ENCODE assay signal across 1 cellular context in the genomic region with DNA sequence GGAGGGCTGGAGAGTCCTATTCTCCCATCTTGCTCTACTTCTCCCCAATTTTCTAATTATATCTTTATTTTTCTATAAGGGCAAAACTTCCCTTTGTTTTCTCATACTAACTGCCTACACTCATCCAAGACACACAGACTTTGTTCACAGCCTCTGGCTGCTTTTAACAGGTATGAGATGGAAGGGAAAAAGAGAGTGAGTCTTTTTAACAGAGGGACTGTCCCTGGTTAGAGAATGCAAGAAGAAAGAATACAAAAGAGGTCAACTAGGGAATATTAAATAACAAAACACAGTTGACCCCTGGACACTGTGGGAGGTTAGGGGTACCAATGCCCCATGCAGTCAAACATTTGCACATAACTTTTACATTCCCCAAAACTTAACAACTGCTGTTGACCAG.
TF ChIP-seq lines count a peak whose summit lies in the region.

No MANE protein-coding gene starts in this region.

TF ChIP-seq in H1, 55 proteins besides CTCF, POLR2A, EP300 and RAD21:
- TF ChIP-seq YY1 (IDR thresholded peaks at IDR 0.05; ENCODE audit: low read depth, low read length) (no peak), PHF8 (conservative IDR thresholded peaks at IDR 0.05; ENCODE audit: low read depth, low read length) (no peak), RBBP5 (IDR thresholded peaks at IDR 0.05; ENCODE audit: borderline replicate concordance, low read depth, low read length) (no peak), KDM1A (IDR thresholded peaks at IDR 0.05; ENCODE audit: borderline replicate concordance, low read length) (no peak)
- TF ChIP-seq, protein P1, sequence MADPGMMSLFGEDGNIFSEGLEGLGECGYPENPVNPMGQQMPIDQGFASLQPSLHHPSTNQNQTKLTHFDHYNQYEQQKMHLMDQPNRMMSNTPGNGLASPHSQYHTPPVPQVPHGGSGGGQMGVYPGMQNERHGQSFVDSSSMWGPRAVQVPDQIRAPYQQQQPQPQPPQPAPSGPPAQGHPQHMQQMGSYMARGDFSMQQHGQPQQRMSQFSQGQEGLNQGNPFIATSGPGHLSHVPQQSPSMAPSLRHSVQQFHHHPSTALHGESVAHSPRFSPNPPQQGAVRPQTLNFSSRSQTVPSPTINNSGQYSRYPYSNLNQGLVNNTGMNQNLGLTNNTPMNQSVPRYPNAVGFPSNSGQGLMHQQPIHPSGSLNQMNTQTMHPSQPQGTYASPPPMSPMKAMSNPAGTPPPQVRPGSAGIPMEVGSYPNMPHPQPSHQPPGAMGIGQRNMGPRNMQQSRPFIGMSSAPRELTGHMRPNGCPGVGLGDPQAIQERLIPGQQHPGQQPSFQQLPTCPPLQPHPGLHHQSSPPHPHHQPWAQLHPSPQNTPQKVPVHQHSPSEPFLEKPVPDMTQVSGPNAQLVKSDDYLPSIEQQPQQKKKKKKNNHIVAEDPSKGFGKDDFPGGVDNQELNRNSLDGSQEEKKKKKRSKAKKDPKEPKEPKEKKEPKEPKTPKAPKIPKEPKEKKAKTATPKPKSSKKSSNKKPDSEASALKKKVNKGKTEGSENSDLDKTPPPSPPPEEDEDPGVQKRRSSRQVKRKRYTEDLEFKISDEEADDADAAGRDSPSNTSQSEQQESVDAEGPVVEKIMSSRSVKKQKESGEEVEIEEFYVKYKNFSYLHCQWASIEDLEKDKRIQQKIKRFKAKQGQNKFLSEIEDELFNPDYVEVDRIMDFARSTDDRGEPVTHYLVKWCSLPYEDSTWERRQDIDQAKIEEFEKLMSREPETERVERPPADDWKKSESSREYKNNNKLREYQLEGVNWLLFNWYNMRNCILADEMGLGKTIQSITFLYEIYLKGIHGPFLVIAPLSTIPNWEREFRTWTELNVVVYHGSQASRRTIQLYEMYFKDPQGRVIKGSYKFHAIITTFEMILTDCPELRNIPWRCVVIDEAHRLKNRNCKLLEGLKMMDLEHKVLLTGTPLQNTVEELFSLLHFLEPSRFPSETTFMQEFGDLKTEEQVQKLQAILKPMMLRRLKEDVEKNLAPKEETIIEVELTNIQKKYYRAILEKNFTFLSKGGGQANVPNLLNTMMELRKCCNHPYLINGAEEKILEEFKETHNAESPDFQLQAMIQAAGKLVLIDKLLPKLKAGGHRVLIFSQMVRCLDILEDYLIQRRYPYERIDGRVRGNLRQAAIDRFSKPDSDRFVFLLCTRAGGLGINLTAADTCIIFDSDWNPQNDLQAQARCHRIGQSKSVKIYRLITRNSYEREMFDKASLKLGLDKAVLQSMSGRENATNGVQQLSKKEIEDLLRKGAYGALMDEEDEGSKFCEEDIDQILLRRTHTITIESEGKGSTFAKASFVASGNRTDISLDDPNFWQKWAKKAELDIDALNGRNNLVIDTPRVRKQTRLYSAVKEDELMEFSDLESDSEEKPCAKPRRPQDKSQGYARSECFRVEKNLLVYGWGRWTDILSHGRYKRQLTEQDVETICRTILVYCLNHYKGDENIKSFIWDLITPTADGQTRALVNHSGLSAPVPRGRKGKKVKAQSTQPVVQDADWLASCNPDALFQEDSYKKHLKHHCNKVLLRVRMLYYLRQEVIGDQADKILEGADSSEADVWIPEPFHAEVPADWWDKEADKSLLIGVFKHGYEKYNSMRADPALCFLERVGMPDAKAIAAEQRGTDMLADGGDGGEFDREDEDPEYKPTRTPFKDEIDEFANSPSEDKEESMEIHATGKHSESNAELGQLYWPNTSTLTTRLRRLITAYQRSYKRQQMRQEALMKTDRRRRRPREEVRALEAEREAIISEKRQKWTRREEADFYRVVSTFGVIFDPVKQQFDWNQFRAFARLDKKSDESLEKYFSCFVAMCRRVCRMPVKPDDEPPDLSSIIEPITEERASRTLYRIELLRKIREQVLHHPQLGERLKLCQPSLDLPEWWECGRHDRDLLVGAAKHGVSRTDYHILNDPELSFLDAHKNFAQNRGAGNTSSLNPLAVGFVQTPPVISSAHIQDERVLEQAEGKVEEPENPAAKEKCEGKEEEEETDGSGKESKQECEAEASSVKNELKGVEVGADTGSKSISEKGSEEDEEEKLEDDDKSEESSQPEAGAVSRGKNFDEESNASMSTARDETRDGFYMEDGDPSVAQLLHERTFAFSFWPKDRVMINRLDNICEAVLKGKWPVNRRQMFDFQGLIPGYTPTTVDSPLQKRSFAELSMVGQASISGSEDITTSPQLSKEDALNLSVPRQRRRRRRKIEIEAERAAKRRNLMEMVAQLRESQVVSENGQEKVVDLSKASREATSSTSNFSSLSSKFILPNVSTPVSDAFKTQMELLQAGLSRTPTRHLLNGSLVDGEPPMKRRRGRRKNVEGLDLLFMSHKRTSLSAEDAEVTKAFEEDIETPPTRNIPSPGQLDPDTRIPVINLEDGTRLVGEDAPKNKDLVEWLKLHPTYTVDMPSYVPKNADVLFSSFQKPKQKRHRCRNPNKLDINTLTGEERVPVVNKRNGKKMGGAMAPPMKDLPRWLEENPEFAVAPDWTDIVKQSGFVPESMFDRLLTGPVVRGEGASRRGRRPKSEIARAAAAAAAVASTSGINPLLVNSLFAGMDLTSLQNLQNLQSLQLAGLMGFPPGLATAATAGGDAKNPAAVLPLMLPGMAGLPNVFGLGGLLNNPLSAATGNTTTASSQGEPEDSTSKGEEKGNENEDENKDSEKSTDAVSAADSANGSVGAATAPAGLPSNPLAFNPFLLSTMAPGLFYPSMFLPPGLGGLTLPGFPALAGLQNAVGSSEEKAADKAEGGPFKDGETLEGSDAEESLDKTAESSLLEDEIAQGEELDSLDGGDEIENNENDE (IDR thresholded peaks at IDR 0.05; ENCODE audit: insufficient replicate concordance, low read length) = peak; percentile 62
